ENCODE assay signal across 8 cellular contexts in genomic region chr11:66616379-66617147, GRCh38. TPM values are rescaled to one million over a fixed set of nuclear protein-coding genes. Genes with fewer than 3 reads are reported as not detected.
DNase-seq lines count a peak whose midpoint lies in the region; ATAC-seq and TF ChIP-seq lines count a peak whose summit lies in the region.

RBM14 (plus strand) TSS chr11:66616630; CDS start chr11:66616721, 91 bp downstream.

- no peaks in the 10 kb centered on the region for H3K9me3 Mint-ChIP-seq in activated CD4-positive, alpha-beta memory T cell treated with anti-CD3 and anti-CD28 coated beads for 36 hours

- CTCF ChIA-PET in activated CD4-positive, alpha-beta memory T cell treated with anti-CD3 and anti-CD28 coated beads for 36 hours (lab: Charles Lee) = interaction anchor here (1.0 to 3.1 kb wide), 4 partner anchors 22 to 62 kb away, joined by 3 to 23 read pairs (median 12); partner anchors contain the start of genes CCDC87, CCS, RBM4 and RBM4B

- peaks cover 49% of the 10 kb centered on the region for H3K36me3 Mint-ChIP-seq in activated CD4-positive, alpha-beta memory T cell treated with anti-CD3 and anti-CD28 coated beads for 36 hours

- under 1% methylated on average over 55 of the region's 90 CpGs for WGBS in right lobe of liver (ENCODE audit: insufficient coverage, low coverage, low lambda C conversion rate, missing lambda C conversion rate)

- peak; percentile 100 for DNase-seq in CD1c-positive myeloid dendritic cell (ENCODE audit: extremely low spot score)
- peak; percentile 92 for DNase-seq in NCI-H82 treated with DMSO at 0.1 percent for 48 hours (lab: John Stamatoyannopoulos, UW; ENCODE audit: unreplicated experiment)
- peak; percentile 99 for DNase-seq in activated CD4-positive, alpha-beta memory T cell treated with anti-CD3 and anti-CD28 coated beads for 36 hours
- DNase-seq in dorsolateral prefrontal cortex = peak; percentile 95 to 99 (median 98)
- peak; percentile 99 to 100 (median 100) for DNase-seq in right lobe of liver
- peak; percentile 96 to 99 for DNase-seq in stimulated activated CD4-positive, alpha-beta T cell treated with anti-CD3 and anti-CD28 coated beads, Interleukin-4, amount 100 ng/mL, for 4 hours

- ATAC-seq in GM19438 (IDR thresholded peaks at IDR 0.05; ENCODE audit: low read depth, unreplicated experiment) = peak; percentile 82
- ATAC-seq in HG03575 (IDR thresholded peaks at IDR 0.05; ENCODE audit: extremely low read depth, insufficient number of reproducible peaks, low FRiP score, unreplicated experiment) = peak; percentile 82
- peak; percentile 86 to 96 (median 91) for ATAC-seq in right lobe of liver

- peak in 8 of 56 donors; percentile 4 to 39 (median 22) for TF ChIP-seq CTCF in dorsolateral prefrontal cortex (IDR thresholded peaks at IDR 0.05 in 54 of 56, conservative IDR thresholded peaks at IDR 0.05 in 2 of 56; ENCODE audit: low read depth in 1 of 56, partially characterized antibody in 56 of 56)
- no peak for TF ChIP-seq CTCF in right lobe of liver (IDR thresholded peaks at IDR 0.05)

- H3K27me3 Mint-ChIP-seq in activated CD4-positive, alpha-beta memory T cell treated with anti-CD3 and anti-CD28 coated beads for 36 hours = no peaks in the 10 kb centered on the region

- H3K27ac ChIP-seq in dorsolateral prefrontal cortex (peak within 1 kb of the TSS; percentile 79 to 99 (median 94)), right lobe of liver (peak within 1 kb of the TSS; percentile 73 to 96 (median 93))

- H3K4me1 ChIP-seq in right lobe of liver = peaks cover 0 to 53% (median 20%) of the 10 kb centered on the region in 4 donors

- H3K4me3 ChIP-seq in dorsolateral prefrontal cortex (peak within 1 kb of the TSS; percentile 68 to 100 (median 93)), right lobe of liver (peak within 1 kb of the TSS; percentile 76 to 96 (median 77))

- peak within 1 kb of the TSS; percentile 91 for H3K4me3 Mint-ChIP-seq in activated CD4-positive, alpha-beta memory T cell treated with anti-CD3 and anti-CD28 coated beads for 36 hours

- H3K4me1 Mint-ChIP-seq in activated CD4-positive, alpha-beta memory T cell treated with anti-CD3 and anti-CD28 coated beads for 36 hours (ENCODE audit: low read depth) = peaks cover 36% of the 10 kb centered on the region

- peak; percentile 98 for TF ChIP-seq POLR2A in right lobe of liver (IDR thresholded peaks at IDR 0.05)

- POLR2A ChIA-PET in activated CD4-positive, alpha-beta memory T cell treated with anti-CD3 and anti-CD28 coated beads for 36 hours (lab: Charles Lee) = interaction anchor here (0.7 to 10.8 kb wide), 19 partner anchors 8 to 727 kb away, joined by 3 to 140 read pairs (median 5); partner anchors contain the start of genes CCDC87, CCS, CTSF and DPP3

- H3K27me3 ChIP-seq in dorsolateral prefrontal cortex (no peaks in the 10 kb centered on the region), right lobe of liver (no peaks in the 10 kb centered on the region)

- H3K36me3 ChIP-seq in right lobe of liver = no peaks in the 10 kb centered on the region

- intact Hi-C loops in activated CD4-positive, alpha-beta memory T cell treated with anti-CD3 and anti-CD28 coated beads for 36 hours (cut with micrococcal nuclease) = loop anchor here (1.0 to 5.0 kb wide), 5 partner anchors 22 to 226 kb away; partner anchors contain the start of genes ACTN3, CCDC87, CCS and RBM4
- intact Hi-C loops in dorsolateral prefrontal cortex (cut with DNase I) (loop anchor here (1.0 to 5.0 kb wide), 3 partner anchors 23 to 60 kb away; partner anchors contain the start of gene RBM4B (in 1 of the 2)), right lobe of liver (cut with DNase I) (no loop called here)

- no peaks in the 10 kb centered on the region for H3K9me3 ChIP-seq in right lobe of liver

- peak within 1 kb of the TSS; percentile 94 for H3K27ac Mint-ChIP-seq in activated CD4-positive, alpha-beta memory T cell treated with anti-CD3 and anti-CD28 coated beads for 36 hours

RNA-seq across cellular contexts. Expression of gene RBM14, which starts in this region (rescaled TPM):
- 100 to 1,000 TPM; 114 to 121 TPM for total RNA-seq in activated CD4-positive, alpha-beta memory T cell treated with anti-CD3 and anti-CD28 coated beads for 36 hours
- total RNA-seq in dorsolateral prefrontal cortex = 100 to 1,000 TPM in 61 of 120 experiments, 10 to 100 TPM in 59; 62.9 to 242 (median 100) TPM
- total RNA-seq in right lobe of liver = 10 to 100 TPM; 25.1 to 63.7 (median 27.4) TPM

Comparison
In these comparisons a context has a peak if more than half of its experiments do, and no peak if none do; other contexts are left out.
1. Peak in every context shown above with its lines: DNase-seq, ATAC-seq, H3K4me3 ChIP-seq and H3K27ac ChIP-seq.
2. intact Hi-C loops: an anchor here in activated CD4-positive, alpha-beta memory T cell treated with anti-CD3 and anti-CD28 coated beads for 36 hours (1.0 to 5.0 kb wide) and dorsolateral prefrontal cortex (1.0 to 5.0 kb wide); none called in right lobe of liver.